Comparison of ENCODE assay signal across 8 cellular contexts in genomic region chr4:139656614-139657486, GRCh38. TPM values are rescaled to one million over a fixed set of nuclear protein-coding genes. Genes with fewer than 3 reads are reported as not detected.
DNase-seq lines count a peak whose midpoint lies in the region; ATAC-seq and TF ChIP-seq lines count a peak whose summit lies in the region.

No MANE protein-coding gene starts in this region.

- CTCF ChIA-PET in Caco-2 (lab: Charles Lee): interaction anchor here (0.6 to 2.2 kb wide), 30 partner anchors 9 to 716 kb away, joined by 3 to 38 read pairs (median 4); partner anchors contain the start of genes MGST2 and SCOC
- CTCF ChIA-PET in activated CD4-positive, alpha-beta memory T cell treated with anti-CD3 and anti-CD28 coated beads for 36 hours (lab: Charles Lee): interaction anchor here (0.6 to 3.8 kb wide), 35 partner anchors 9 to 716 kb away, joined by 3 to 25 read pairs (median 3); partner anchors contain the start of genes MGST2, NOCT and SETD7

- H3K27me3 ChIP-seq in Caco-2 (replicated peaks; ENCODE audit: control insufficient read depth, insufficient read depth, low read length): no peaks in the 10 kb centered on the region

- H3K27me3 Mint-ChIP-seq in Caco-2 (ENCODE audit: insufficient read depth, unreplicated experiment) (no peaks in the 10 kb centered on the region), type B pancreatic cell (no peaks in the 10 kb centered on the region)
- peaks cover 7% of the 10 kb centered on the region for H3K27me3 Mint-ChIP-seq in activated CD4-positive, alpha-beta memory T cell treated with anti-CD3 and anti-CD28 coated beads for 36 hours

- H3K9me3 ChIP-seq in Caco-2: no peaks in the 10 kb centered on the region

- TF ChIP-seq CTCF in Caco-2 (IDR thresholded peaks at IDR 0.05; ENCODE audit: insufficient read depth in 1 of 2, low read depth in 1 of 2, low read length in 1 of 2, severe bottlenecking in 1 of 2, unreplicated experiment in 1 of 2) (peak; percentile 71 to 89), epithelial cell of esophagus (IDR thresholded peaks at IDR 0.05; ENCODE audit: insufficient read depth, low read depth, low read length, missing control alignments) (peak; percentile 86), type B pancreatic cell (conservative IDR thresholded peaks at IDR 0.05) (peak; percentile 87)

- peaks cover 47% of the 10 kb centered on the region for H3K4me1 ChIP-seq in Caco-2

- H3K9me3 Mint-ChIP-seq in Caco-2 (ENCODE audit: unreplicated experiment): no peaks in the 10 kb centered on the region
- H3K9me3 Mint-ChIP-seq in activated CD4-positive, alpha-beta memory T cell treated with anti-CD3 and anti-CD28 coated beads for 36 hours: no peaks in the 10 kb centered on the region
- no peaks in the 10 kb centered on the region for H3K9me3 Mint-ChIP-seq in type B pancreatic cell

- H3K4me3 Mint-ChIP-seq in Caco-2 (ENCODE audit: unreplicated experiment) (peak overlapping the region; percentile 61), type B pancreatic cell (peak overlapping the region; percentile 13)
- H3K4me3 Mint-ChIP-seq in activated CD4-positive, alpha-beta memory T cell treated with anti-CD3 and anti-CD28 coated beads for 36 hours: peak overlapping the region; percentile 61

- DNase-seq in Caco-2 (peak; percentile 79 to 83), NCI-H69 (lab: John Stamatoyannopoulos, UW) (peak; percentile 83), epithelial cell of esophagus (ENCODE audit: low read depth) (peak; percentile 83), mucosa of gallbladder (ENCODE audit: low spot score) (peak; percentile 57), type B pancreatic cell (ENCODE audit: extremely low spot score, unreplicated experiment) (no peak)
- peak; percentile 63 for DNase-seq in activated CD4-positive, alpha-beta memory T cell treated with anti-CD3 and anti-CD28 coated beads for 36 hours

- ATAC-seq in GM19455 (IDR thresholded peaks at IDR 0.05; ENCODE audit: unreplicated experiment) (peak; percentile 68), HG03565 (IDR thresholded peaks at IDR 0.05; ENCODE audit: unreplicated experiment) (peak; percentile 49)

- POLR2A ChIA-PET in Caco-2 (lab: Charles Lee): interaction anchor here (0.7 to 1.4 kb wide), 3 partner anchors 9 to 47 kb away, joined by 4 to 13 read pairs (median 4); partner anchors contain the start of gene MGST2
- POLR2A ChIA-PET in activated CD4-positive, alpha-beta memory T cell treated with anti-CD3 and anti-CD28 coated beads for 36 hours (lab: Charles Lee): interaction anchor here (1.9 to 2.1 kb wide), 2 partner anchors 9 to 100 kb away, joined by 6 to 16 read pairs; partner anchors contain the start of genes MGST2 and SETD7

- H3K36me3 ChIP-seq in Caco-2 (ENCODE audit: control insufficient read depth, insufficient read depth, low read length): no peaks in the 10 kb centered on the region

- no TSS peak for BruUV-seq in Caco-2 (replicated peaks; lab: Mats Ljungman, UMichigan)

- H3K36me3 Mint-ChIP-seq in Caco-2 (ENCODE audit: insufficient read depth, unreplicated experiment): peaks cover 9% of the 10 kb centered on the region
- no peaks in the 10 kb centered on the region for H3K36me3 Mint-ChIP-seq in activated CD4-positive, alpha-beta memory T cell treated with anti-CD3 and anti-CD28 coated beads for 36 hours
- no peaks in the 10 kb centered on the region for H3K36me3 Mint-ChIP-seq in type B pancreatic cell

- H3K27ac Mint-ChIP-seq in Caco-2 (ENCODE audit: unreplicated experiment) (peak overlapping the region; percentile 40), type B pancreatic cell (peak overlapping the region; percentile 13)
- H3K27ac Mint-ChIP-seq in activated CD4-positive, alpha-beta memory T cell treated with anti-CD3 and anti-CD28 coated beads for 36 hours: peak overlapping the region; percentile 93

- H3K4me1 Mint-ChIP-seq in Caco-2 (ENCODE audit: low read depth, unreplicated experiment) (peaks cover 41% of the 10 kb centered on the region), type B pancreatic cell (ENCODE audit: unreplicated experiment) (peaks cover 46% of the 10 kb centered on the region)
- H3K4me1 Mint-ChIP-seq in activated CD4-positive, alpha-beta memory T cell treated with anti-CD3 and anti-CD28 coated beads for 36 hours (ENCODE audit: low read depth): peaks cover 28% of the 10 kb centered on the region

- intact Hi-C loops in Caco-2 (cut with micrococcal nuclease; ENCODE audit: unreplicated experiment): loop anchor here (1.0 to 5.0 kb wide), 7 partner anchors 8 to 715 kb away; partner anchors contain the start of genes MGST2 and SCOC
- intact Hi-C loops in activated CD4-positive, alpha-beta memory T cell treated with anti-CD3 and anti-CD28 coated beads for 36 hours (cut with micrococcal nuclease): loop anchor here (1.0 to 10.0 kb wide), 14 partner anchors 8 to 715 kb away; partner anchors contain the start of genes MGST2, NAA15, NOCT and RAB33B

- H3K4me3 ChIP-seq in Caco-2 (ENCODE audit: low read depth, low read length) (no peak overlapping the region), epithelial cell of esophagus (ENCODE audit: low read length) (no peak overlapping the region)

RNA-seq across cellular contexts. Expression of gene MGST2, which starts 8.8 kb away (rescaled TPM):
- 81.7 and 88.4 TPM in 2 replicates for total RNA-seq in Caco-2 (2022)
- total RNA-seq in activated CD4-positive, alpha-beta memory T cell treated with anti-CD3 and anti-CD28 coated beads for 36 hours: 10 to 100 TPM in 1 of 2 experiments, 1 to 10 TPM in 1; 8.7 to 10.1 TPM
- 194 TPM for total RNA-seq in mucosa of gallbladder
- 43.2 and 63.3 TPM in 2 replicates for total RNA-seq in type B pancreatic cell (ENCODE audit: low replicate concordance)

Comparison
In these comparisons a context has a peak if more than half of its experiments do, and no peak if none do; other contexts are left out.
1. H3K27ac Mint-ChIP-seq: peak in every context shown above with its lines; median percentile 93 in activated CD4-positive, alpha-beta memory T cell treated with anti-CD3 and anti-CD28 coated beads for 36 hours; 40 in Caco-2; 13 in type B pancreatic cell.